1 cellular context compared by ENCODE assay signal in genomic region chr6:55212147-55212546, GRCh38.
TF ChIP-seq lines count a peak whose summit lies in the region.

No MANE protein-coding gene starts in this region.

TF ChIP-seq in HEK293, 187 proteins besides CTCF, POLR2A, EP300 and RAD21 (continued from another document):
- TF ChIP-seq, protein P1, sequence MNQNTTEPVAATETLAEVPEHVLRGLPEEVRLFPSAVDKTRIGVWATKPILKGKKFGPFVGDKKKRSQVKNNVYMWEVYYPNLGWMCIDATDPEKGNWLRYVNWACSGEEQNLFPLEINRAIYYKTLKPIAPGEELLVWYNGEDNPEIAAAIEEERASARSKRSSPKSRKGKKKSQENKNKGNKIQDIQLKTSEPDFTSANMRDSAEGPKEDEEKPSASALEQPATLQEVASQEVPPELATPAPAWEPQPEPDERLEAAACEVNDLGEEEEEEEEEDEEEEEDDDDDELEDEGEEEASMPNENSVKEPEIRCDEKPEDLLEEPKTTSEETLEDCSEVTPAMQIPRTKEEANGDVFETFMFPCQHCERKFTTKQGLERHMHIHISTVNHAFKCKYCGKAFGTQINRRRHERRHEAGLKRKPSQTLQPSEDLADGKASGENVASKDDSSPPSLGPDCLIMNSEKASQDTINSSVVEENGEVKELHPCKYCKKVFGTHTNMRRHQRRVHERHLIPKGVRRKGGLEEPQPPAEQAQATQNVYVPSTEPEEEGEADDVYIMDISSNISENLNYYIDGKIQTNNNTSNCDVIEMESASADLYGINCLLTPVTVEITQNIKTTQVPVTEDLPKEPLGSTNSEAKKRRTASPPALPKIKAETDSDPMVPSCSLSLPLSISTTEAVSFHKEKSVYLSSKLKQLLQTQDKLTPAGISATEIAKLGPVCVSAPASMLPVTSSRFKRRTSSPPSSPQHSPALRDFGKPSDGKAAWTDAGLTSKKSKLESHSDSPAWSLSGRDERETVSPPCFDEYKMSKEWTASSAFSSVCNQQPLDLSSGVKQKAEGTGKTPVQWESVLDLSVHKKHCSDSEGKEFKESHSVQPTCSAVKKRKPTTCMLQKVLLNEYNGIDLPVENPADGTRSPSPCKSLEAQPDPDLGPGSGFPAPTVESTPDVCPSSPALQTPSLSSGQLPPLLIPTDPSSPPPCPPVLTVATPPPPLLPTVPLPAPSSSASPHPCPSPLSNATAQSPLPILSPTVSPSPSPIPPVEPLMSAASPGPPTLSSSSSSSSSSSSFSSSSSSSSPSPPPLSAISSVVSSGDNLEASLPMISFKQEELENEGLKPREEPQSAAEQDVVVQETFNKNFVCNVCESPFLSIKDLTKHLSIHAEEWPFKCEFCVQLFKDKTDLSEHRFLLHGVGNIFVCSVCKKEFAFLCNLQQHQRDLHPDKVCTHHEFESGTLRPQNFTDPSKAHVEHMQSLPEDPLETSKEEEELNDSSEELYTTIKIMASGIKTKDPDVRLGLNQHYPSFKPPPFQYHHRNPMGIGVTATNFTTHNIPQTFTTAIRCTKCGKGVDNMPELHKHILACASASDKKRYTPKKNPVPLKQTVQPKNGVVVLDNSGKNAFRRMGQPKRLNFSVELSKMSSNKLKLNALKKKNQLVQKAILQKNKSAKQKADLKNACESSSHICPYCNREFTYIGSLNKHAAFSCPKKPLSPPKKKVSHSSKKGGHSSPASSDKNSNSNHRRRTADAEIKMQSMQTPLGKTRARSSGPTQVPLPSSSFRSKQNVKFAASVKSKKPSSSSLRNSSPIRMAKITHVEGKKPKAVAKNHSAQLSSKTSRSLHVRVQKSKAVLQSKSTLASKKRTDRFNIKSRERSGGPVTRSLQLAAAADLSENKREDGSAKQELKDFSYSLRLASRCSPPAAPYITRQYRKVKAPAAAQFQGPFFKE (tag by site-specific recombination; IDR thresholded peaks at IDR 0.05; ENCODE audit: borderline replicate concordance): no peak
- TF ChIP-seq PRDM6 (tag by site-specific recombination; IDR thresholded peaks at IDR 0.05) (0 out of 2 replicates have a peak, but pooled peaks have one; percentile 15), ZNF266 (tag by site-specific recombination; IDR thresholded peaks at IDR 0.05; ENCODE audit: low read depth) (no peak), SCRT2 (tag by site-specific recombination; IDR thresholded peaks at IDR 0.05) (no peak), TSHZ1 (tag by site-specific recombination; IDR thresholded peaks at IDR 0.05; ENCODE audit: borderline replicate concordance) (no peak), SP7 (tag by site-specific recombination; IDR thresholded peaks at IDR 0.05) (peak; percentile 51; the same call in 1 of the 2 replicates), ZNF391 (tag by site-specific recombination; IDR thresholded peaks at IDR 0.05; ENCODE audit: borderline replicate concordance, low read depth) (no peak), MEIS1 (CRISPR knock-in tag; IDR thresholded peaks at IDR 0.05; ENCODE audit: borderline replicate concordance) (peak; percentile 48; the same call in 1 of the 2 replicates)
